ENCODE assay signal across 11 cellular contexts in genomic region chr20:62571667-62572344, GRCh38.
A peak's percentile ranks its signal among the peaks of the same experiment; 100 is the strongest.
DNase-seq lines count a peak whose midpoint lies in the region; ATAC-seq, FAIRE-seq and TF ChIP-seq lines count a peak whose summit lies in the region.
"Had no signal": no experiment of that assay in that cellular context is flagged by ENCODE, and none has a peak within 500 bp of the region (broad histone marks: within the 10 kb centered on the region; RNA-seq: fewer than 3 reads in every experiment).

No MANE protein-coding gene starts in this region.

- peak; percentile 39 for ATAC-seq in left ventricle myocardium superior
- no peak for ATAC-seq in HG02852 (IDR thresholded peaks at IDR 0.05; ENCODE audit: unreplicated experiment)
- ATAC-seq in GM18511 (IDR thresholded peaks at IDR 0.05; ENCODE audit: unreplicated experiment) = no peak

- DNase-seq in Caki2 (ENCODE audit: low read depth) (peak; percentile 61), RCC 7860 (ENCODE audit: low spot score) (peak; percentile 8), left ventricle myocardium superior (no peak), NCI-H748 (lab: John Stamatoyannopoulos, UW; ENCODE audit: unreplicated experiment) (no peak), GM19239 (ENCODE audit: insufficient read length, low spot score) (no peak)
- DNase-seq: islet precursor cell had no signal

- in situ Hi-C loops in Caki2 (cut with HindIII; ENCODE audit: low pct_unique_long_range_greater_than_20kb, low sequenced_read_pairs) = no loop called here

- no peak overlapping the region for H3K4me3 ChIP-seq in GM12875 (ENCODE audit: low read depth, low read length)
- H3K4me3 ChIP-seq: HAP-1, PC-9 had no signal

- FAIRE-seq in RCC 7860 (lab: Jason Lieb, UNC) (no peak), GM19239 (lab: Jason Lieb, UNC) (no peak)

- intact Hi-C loops in left ventricle myocardium superior (cut with micrococcal nuclease) = no loop called here

- TF ChIP-seq CTCF in GM12875 (IDR thresholded peaks at IDR 0.05; ENCODE audit: borderline replicate concordance, insufficient read depth, low read depth, low read length) = 0 out of 2 replicates have a peak, but pooled peaks have one; percentile 18

Comparison
In these comparisons a context has a peak if more than half of its experiments do, and no peak if none do; other contexts are left out.
1. DNase-seq: peak in Caki2 (single experiment) and RCC 7860 (single experiment); none in left ventricle myocardium superior (single experiment), NCI-H748 (single experiment) and GM19239 (single experiment).